11 cellular contexts compared by ENCODE assay signal in genomic region chr16:70638814-70639792, GRCh38. TPM values are rescaled to one million over a fixed set of nuclear protein-coding genes. Genes with fewer than 3 reads are reported as not detected.
DNase-seq lines count a peak whose midpoint lies in the region; ATAC-seq, FAIRE-seq and TF ChIP-seq lines count a peak whose summit lies in the region.
"Had no signal": no experiment of that assay in that cellular context is flagged by ENCODE, and none has a peak within 500 bp of the region (broad histone marks: within the 10 kb centered on the region; RNA-seq: fewer than 3 reads in every experiment).

No MANE protein-coding gene starts in this region.

- no peaks in the 10 kb centered on the region for H3K27me3 ChIP-seq in GM23338 (ENCODE audit: insufficient read depth)
- no peaks in the 10 kb centered on the region for H3K27me3 ChIP-seq in astrocyte (ENCODE audit: insufficient read depth, low read length)

- H3K9me2 ChIP-seq in GM23338 (ENCODE audit: insufficient read depth), result no peaks in the 10 kb centered on the region

- H3F3A ChIP-seq in GM23338 (replicated peaks; ENCODE audit: low read depth), result no peaks in the 10 kb centered on the region

- H3K79me2 ChIP-seq in GM23338 (replicated peaks; ENCODE audit: insufficient read depth) (peaks cover 3% of the 10 kb centered on the region; the same call in 1 of the 2 replicates), astrocyte (ENCODE audit: insufficient read depth, low read length) (no peaks in the 10 kb centered on the region)

- H4K20me1 ChIP-seq in GM23338 (replicated peaks; ENCODE audit: insufficient read depth), result no peaks in the 10 kb centered on the region
- no peaks in the 10 kb centered on the region for H4K20me1 ChIP-seq in astrocyte (ENCODE audit: insufficient read depth, low read length)

- H3K36me3 Mint-ChIP-seq in GM23338 (ENCODE audit: low read depth), result no peaks in the 10 kb centered on the region
- no peaks in the 10 kb centered on the region for H3K36me3 Mint-ChIP-seq in astrocyte (ENCODE audit: low read depth, unreplicated experiment)

- TF ChIP-seq CTCF in GM23338 (conservative IDR thresholded peaks at IDR 0.05; ENCODE audit: low read depth in 2 of 2), result peak in 1 of 2 experiments; percentile 9; a peak in 1 of 4 replicates
- TF ChIP-seq CTCF in astrocyte (IDR thresholded peaks at IDR 0.05; ENCODE audit: insufficient read depth, low read depth, low read length), result no peak

- peak overlapping the region; percentile 42 for H3K9ac ChIP-seq in astrocyte (ENCODE audit: low read length)

- no peak overlapping the region for H3K27ac ChIP-seq in GM23338 (ENCODE audit: low read depth)
- H3K27ac ChIP-seq in astrocyte (ENCODE audit: low read depth, low read length), result no peak overlapping the region
- H3K27ac ChIP-seq: prostate gland had no signal

- H3K4me1 Mint-ChIP-seq in GM23338 (peaks cover 14% of the 10 kb centered on the region), astrocyte (ENCODE audit: low read depth, unreplicated experiment) (peaks cover 9% of the 10 kb centered on the region)

- no peaks in the 10 kb centered on the region for H3K9me3 ChIP-seq in astrocyte (ENCODE audit: insufficient read depth, low read depth, low read length)
- H3K9me3 ChIP-seq: prostate gland had no signal

- H3K36me3 ChIP-seq in GM23338 (ENCODE audit: insufficient read depth) (no peaks in the 10 kb centered on the region), astrocyte (ENCODE audit: insufficient read depth, low read length) (no peaks in the 10 kb centered on the region)
- H3K36me3 ChIP-seq: prostate gland had no signal

- H3K27ac Mint-ChIP-seq in GM23338 (0 out of 2 replicates have a peak overlapping the region, but pooled peaks have one; percentile 9), astrocyte (ENCODE audit: unreplicated experiment) (no peak overlapping the region)
- H3K27ac Mint-ChIP-seq: T-helper 2 cell treated with Interferon-gamma antibody and Interleukin-4, amounts not matched to agents 5 μg/mL and 100 μg/mL, for 36 hours had no signal

- no peak for FAIRE-seq in astrocyte (lab: Jason Lieb, UNC)
- FAIRE-seq: colon had no signal

- DNase-seq in GM23338 (ENCODE audit: low spot score) (no peak), astrocyte (ENCODE audit: low read depth) (peak; percentile 73), hepatic stellate cell (ENCODE audit: low spot score) (peak; percentile 82), skeletal muscle cell (ENCODE audit: low read depth) (peak; percentile 70), T-helper 1 cell (no peak), NOMO-1 treated with dmso at 0.1 percent for 144 hours (lab: John Stamatoyannopoulos, UW; ENCODE audit: unreplicated experiment) (no peak), NCI-H2171 (lab: John Stamatoyannopoulos, UW) (no peak)

- H3K9me3 Mint-ChIP-seq in GM23338, result no peaks in the 10 kb centered on the region; the same call in 2 of the 3 replicates
- H3K9me3 Mint-ChIP-seq in astrocyte (ENCODE audit: unreplicated experiment), result no peaks in the 10 kb centered on the region
- H3K9me3 Mint-ChIP-seq: T-helper 2 cell treated with Interferon-gamma antibody and Interleukin-4, amounts not matched to agents 5 μg/mL and 100 μg/mL, for 36 hours had no signal

- ATAC-seq in GM23338 (no peak), HG02623 (IDR thresholded peaks at IDR 0.05; ENCODE audit: unreplicated experiment) (no peak)

- no peak overlapping the region for H2AFZ ChIP-seq in GM23338
- peak overlapping the region; percentile 36 for H2AFZ ChIP-seq in astrocyte (ENCODE audit: low read depth, low read length)

- H3K4me3 Mint-ChIP-seq in GM23338, result no peak overlapping the region
- no peak overlapping the region for H3K4me3 Mint-ChIP-seq in astrocyte (ENCODE audit: unreplicated experiment)
- H3K4me3 Mint-ChIP-seq: T-helper 2 cell treated with Interferon-gamma antibody and Interleukin-4, amounts not matched to agents 5 μg/mL and 100 μg/mL, for 36 hours had no signal

- H3K4me3 ChIP-seq in GM23338 (no peak overlapping the region), astrocyte (ENCODE audit: insufficient read depth, low read depth, low read length) (no peak overlapping the region), skeletal muscle cell (ENCODE audit: low read depth, low read length) (no peak overlapping the region)
- H3K4me3 ChIP-seq: prostate gland had no signal

- H3K4me1 ChIP-seq in GM23338 (ENCODE audit: insufficient read depth) (peaks cover 20% of the 10 kb centered on the region), astrocyte (ENCODE audit: insufficient read depth, low read length) (peaks cover 26% of the 10 kb centered on the region)
- H3K4me1 ChIP-seq: prostate gland had no signal

- no peak overlapping the region for H3K4me2 ChIP-seq in GM23338
- H3K4me2 ChIP-seq in astrocyte (ENCODE audit: low read length), result peak overlapping the region; percentile 65

- H3K27me3 Mint-ChIP-seq in GM23338 (ENCODE audit: insufficient read depth, low read depth, poor library complexity) (no peaks in the 10 kb centered on the region), astrocyte (ENCODE audit: low read depth, unreplicated experiment) (peaks cover 3% of the 10 kb centered on the region)

TF ChIP-seq in GM23338, 12 proteins besides CTCF, POLR2A, EP300 and RAD21 (continues in another document):
- TF ChIP-seq EZH2phosphoT487 (IDR thresholded peaks at IDR 0.05; ENCODE audit: unreplicated experiment) (no peak), EZH2 (IDR thresholded peaks at IDR 0.05; ENCODE audit: low read depth, unreplicated experiment) (no peak), NANOG (IDR thresholded peaks at IDR 0.05; ENCODE audit: borderline replicate concordance) (no peak), ZNF462 (CRISPR knock-in tag; IDR thresholded peaks at IDR 0.05) (no peak)

RNA-seq across cellular contexts. Expression of gene IL34, which starts 7.3 kb away (rescaled TPM):
- total RNA-seq in GM23338 (2014; rRNA removed; shearing (Covaris generic)), result 4.6 and 6.6 TPM in 2 replicates
- 3.1 and 4.3 TPM in 2 replicates for polyA plus RNA-seq in GM23338 (2016; fragmentation: Nextera tagmentation; extraction: Ambion mirVana)
- 0.34 and 0.38 TPM in 2 replicates for total RNA-seq in astrocyte

RNA-seq across cellular contexts. Expression of gene MTSS2, which starts 46.8 kb away (rescaled TPM):
- total RNA-seq in GM23338 (2014; rRNA removed; shearing (Covaris generic)), result 16.5 and 19.6 TPM in 2 replicates
- polyA plus RNA-seq in GM23338 (2016; fragmentation: Nextera tagmentation; extraction: Ambion mirVana), result 1.6 and 1.9 TPM in 2 replicates
- total RNA-seq in astrocyte, result 31.3 and 38.3 TPM in 2 replicates

Comparison
In these comparisons a context has a peak if more than half of its experiments do, and no peak if none do; other contexts are left out.
1. DNase-seq: peak in astrocyte (single experiment), hepatic stellate cell (single experiment) and skeletal muscle cell (single experiment); none in GM23338 (single experiment), T-helper 1 cell (0 of 5), NOMO-1 treated with dmso at 0.1 percent for 144 hours (single experiment) and NCI-H2171 (single experiment).